21 cellular contexts compared by ENCODE assay signal in genomic region chr2:163709270-163709669, GRCh38. TPM values are rescaled to one million over a fixed set of nuclear protein-coding genes. Genes with fewer than 3 reads are reported as not detected.
"Had no signal": no experiment of that assay in that cellular context is flagged by ENCODE, and none has a peak within 500 bp of the region (broad histone marks: within the 10 kb centered on the region; RNA-seq: fewer than 3 reads in every experiment).

No MANE protein-coding gene starts in this region.

- H3K9me3 ChIP-seq: esophagus muscularis mucosa, gastrocnemius medialis, heart right ventricle, left lung, lower lobe of right lung, sigmoid colon, thyroid gland had no signal

- DNase-seq: effector memory CD8-positive, alpha-beta T cell; gastrocnemius medialis; heart right ventricle; hypothalamus; kidney glomerular epithelial cell; left lung; lower lobe of right lung; natural killer cell; posterior cingulate gyrus; sigmoid colon; stimulated activated CD4-positive, alpha-beta T cell treated with anti-CD3 and anti-CD28 coated beads, Interleukin-2, amount 100 ng/mL, for 24 hours; stimulated activated CD4-positive, alpha-beta T cell treated with anti-CD3 and anti-CD28 coated beads, Interleukin-4, amount 100 ng/mL, for 4 hours; stimulated activated naive B cell treated with anti-CD40 and anti-IgM and Interleukin-4, amounts not matched to agents 10 μg/mL and 1 μg/mL and 100 μg/mL, for 72 hours; stimulated activated naive CD8-positive, alpha-beta T cell treated with anti-CD3 and anti-CD28 coated beads, Interleukin-15, amount 100 ng/mL, for 72 hours; thyroid gland had no signal

- H3K36me3 Mint-ChIP-seq: memory B cell; mesothelial cell of epicardium; natural killer cell; stimulated activated naive B cell treated with anti-CD40 and anti-IgM and Interleukin-4, amounts not matched to agents 10 μg/mL and 1 μg/mL and 100 μg/mL, for 72 hours had no signal

- ATAC-seq: effector memory CD8-positive, alpha-beta T cell; gastrocnemius medialis; left lung; lower lobe of right lung; natural killer cell; stimulated activated naive B cell treated with anti-CD40 and anti-IgM and Interleukin-4, amounts not matched to agents 10 μg/mL and 1 μg/mL and 100 μg/mL, for 72 hours; stimulated activated naive CD8-positive, alpha-beta T cell treated with anti-CD3 and anti-CD28 coated beads, Interleukin-15, amount 100 ng/mL, for 72 hours had no signal

- H3K27ac Mint-ChIP-seq: effector memory CD8-positive, alpha-beta T cell; memory B cell; mesothelial cell of epicardium; natural killer cell; stimulated activated naive B cell treated with anti-CD40 and anti-IgM and Interleukin-4, amounts not matched to agents 10 μg/mL and 1 μg/mL and 100 μg/mL, for 72 hours; stimulated activated naive CD8-positive, alpha-beta T cell treated with anti-CD3 and anti-CD28 coated beads, Interleukin-15, amount 100 ng/mL, for 72 hours; type B pancreatic cell had no signal

- H3K36me3 ChIP-seq: esophagus muscularis mucosa, gastrocnemius medialis, heart right ventricle, left lung, lower lobe of right lung, sigmoid colon, thyroid gland had no signal

- H3K4me3 ChIP-seq: esophagus muscularis mucosa, gastrocnemius medialis, heart right ventricle, left lung, lower lobe of right lung, sigmoid colon, skin epidermis, thyroid gland had no signal

- H3K4me1 Mint-ChIP-seq: memory B cell; natural killer cell; stimulated activated naive B cell treated with anti-CD40 and anti-IgM and Interleukin-4, amounts not matched to agents 10 μg/mL and 1 μg/mL and 100 μg/mL, for 72 hours; stimulated activated naive CD8-positive, alpha-beta T cell treated with anti-CD3 and anti-CD28 coated beads, Interleukin-15, amount 100 ng/mL, for 72 hours had no signal

- H3K27me3 ChIP-seq: esophagus muscularis mucosa, gastrocnemius medialis, heart right ventricle, left lung, sigmoid colon, thyroid gland had no signal

- H3K4me3 Mint-ChIP-seq: effector memory CD8-positive, alpha-beta T cell; memory B cell; mesothelial cell of epicardium; natural killer cell; neural crest cell; stimulated activated naive B cell treated with anti-CD40 and anti-IgM and Interleukin-4, amounts not matched to agents 10 μg/mL and 1 μg/mL and 100 μg/mL, for 72 hours; stimulated activated naive CD8-positive, alpha-beta T cell treated with anti-CD3 and anti-CD28 coated beads, Interleukin-15, amount 100 ng/mL, for 72 hours; type B pancreatic cell had no signal

- H3K27me3 Mint-ChIP-seq: effector memory CD8-positive, alpha-beta T cell; memory B cell; stimulated activated naive CD8-positive, alpha-beta T cell treated with anti-CD3 and anti-CD28 coated beads, Interleukin-15, amount 100 ng/mL, for 72 hours; type B pancreatic cell had no signal

- H3K9me3 Mint-ChIP-seq: mesothelial cell of epicardium; neural crest cell; stimulated activated naive CD8-positive, alpha-beta T cell treated with anti-CD3 and anti-CD28 coated beads, Interleukin-15, amount 100 ng/mL, for 72 hours; type B pancreatic cell had no signal

RNA-seq across cellular contexts. Expression of gene FIGN, which starts 26.5 kb away (rescaled TPM):
- total RNA-seq: natural killer cell had no signal
